ENCODE assay signal across 2 cellular contexts in genomic region chr11:64742087-64742939, GRCh38.
TF ChIP-seq lines count a peak whose summit lies in the region.

No MANE protein-coding gene starts in this region.

TF ChIP-seq in SK-N-SH, 30 proteins besides CTCF, POLR2A, EP300 and RAD21 (continued from another document):
- TF ChIP-seq REST (IDR thresholded peaks at IDR 0.05; ENCODE audit: low read depth, low read length) (no peak), ZBTB33 (IDR thresholded peaks at IDR 0.05; ENCODE audit: borderline replicate concordance, low read depth) (no peak), JUND (IDR thresholded peaks at IDR 0.05) (no peak), FOXM1 (IDR thresholded peaks at IDR 0.05; ENCODE audit: low read depth) (no peak), RFX5 (IDR thresholded peaks at IDR 0.05; ENCODE audit: low read length) (no peak), GABPA (IDR thresholded peaks at IDR 0.05; ENCODE audit: low read depth) (no peak), TCF12 (IDR thresholded peaks at IDR 0.05) (no peak), CHD2 (IDR thresholded peaks at IDR 0.05; ENCODE audit: low read length, partially characterized antibody) (no peak), RCOR1 (IDR thresholded peaks at IDR 0.05; ENCODE audit: low read length) (no peak), YY1 (IDR thresholded peaks at IDR 0.05; ENCODE audit: low read depth) (no peak), RXRA (IDR thresholded peaks at IDR 0.05; ENCODE audit: borderline replicate concordance, low read depth) (no peak)

TF ChIP-seq in SK-N-SH treated with all-trans-retinoic acid at 6 μM for 48 hours, 23 proteins besides CTCF, POLR2A, EP300 and RAD21 (continued from another document):
- TF ChIP-seq POU6F1 (CRISPR knock-in tag; IDR thresholded peaks at IDR 0.05; ENCODE audit: borderline replicate concordance, low read depth) (no peak), ISL1 (CRISPR knock-in tag; IDR thresholded peaks at IDR 0.05) (no peak), CSRNP3 (CRISPR knock-in tag; IDR thresholded peaks at IDR 0.05) (no peak), OSR1 (CRISPR knock-in tag; IDR thresholded peaks at IDR 0.05) (no peak)
